Comparison of ENCODE assay signal across 18 cellular contexts in the genomic region with DNA sequence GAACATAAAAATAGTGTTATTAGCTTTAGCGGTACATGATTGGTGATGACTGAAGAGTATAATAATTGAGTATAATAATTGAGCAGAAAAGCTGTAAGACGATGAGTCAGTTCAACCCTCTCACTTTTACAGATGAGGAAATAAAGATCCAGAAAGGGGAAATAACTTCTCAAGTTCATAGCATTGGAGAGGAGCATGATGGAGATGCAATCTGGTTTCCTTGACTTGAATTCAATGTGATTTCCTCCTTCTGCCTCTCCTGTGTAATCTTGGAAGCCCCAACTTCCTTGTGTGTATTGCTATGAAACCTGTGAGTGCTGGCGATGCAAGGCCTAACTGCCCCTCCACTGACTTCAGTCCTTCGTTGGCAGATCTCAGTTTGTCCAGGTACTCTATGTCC.
A peak's percentile ranks its signal among the peaks of the same experiment; 100 is the strongest.
DNase-seq lines count a peak whose midpoint lies in the region; ATAC-seq lines count a peak whose summit lies in the region.
"Had no signal": no experiment of that assay in that cellular context is flagged by ENCODE, and none has a peak within 500 bp of the region (broad histone marks: within the 10 kb centered on the region; RNA-seq: fewer than 3 reads in every experiment).

No MANE protein-coding gene starts in this region.

- DNase-seq in Kasumi-1 (lab: John Stamatoyannopoulos, UW): peak; percentile 60 to 66
- peak; percentile 89 for DNase-seq in NOMO-1 treated with DMSO at 0.1 percent for 48 hours (lab: John Stamatoyannopoulos, UW; ENCODE audit: unreplicated experiment)
- peak; percentile 71 for DNase-seq in SKM-1 treated with dmso at 0.1 percent for 144 hours (lab: John Stamatoyannopoulos, UW; ENCODE audit: unreplicated experiment)
- peak; percentile 68 for DNase-seq in pons (ENCODE audit: low spot score)
- no peak for DNase-seq in effector memory CD4-positive, alpha-beta T cell
- no peak for DNase-seq in occipital lobe (lab: John Stamatoyannopoulos, UW)
- DNase-seq: CD8-positive, alpha-beta T cell; DND-41; Karpas-422; NCI-H1105; NCI-H146; NCI-H2029; NCI-H226; NCI-H510A treated with DMSO at 0.1 percent for 48 hours; NCI-H748 treated with DMSO at 0.1 percent for 48 hours; SHP77 treated with DMSO at 0.1 percent for 48 hours had no signal

- no peaks in the 10 kb centered on the region for H3K9me3 ChIP-seq in effector memory CD4-positive, alpha-beta T cell (ENCODE audit: control insufficient read depth, low read length)

- no peak overlapping the region for H3K4me3 ChIP-seq in effector memory CD4-positive, alpha-beta T cell (ENCODE audit: insufficient read depth, low read depth, low read length, poor library complexity, severe bottlenecking)

- H3K4me1 ChIP-seq in effector memory CD4-positive, alpha-beta T cell (ENCODE audit: control insufficient read depth, insufficient read depth, low read length, poor library complexity, severe bottlenecking): no peaks in the 10 kb centered on the region

- peaks cover 3% of the 10 kb centered on the region for H3K27me3 ChIP-seq in effector memory CD4-positive, alpha-beta T cell (replicated peaks; ENCODE audit: control insufficient read depth, insufficient read depth, low read length, poor library complexity, severe bottlenecking)

- ATAC-seq in HG02885 (IDR thresholded peaks at IDR 0.05; ENCODE audit: poor library complexity, unreplicated experiment) (no peak), GM19467 (IDR thresholded peaks at IDR 0.05; ENCODE audit: unreplicated experiment) (no peak)
- ATAC-seq: CD8-positive, alpha-beta T cell had no signal

- H3K27ac ChIP-seq in effector memory CD4-positive, alpha-beta T cell (ENCODE audit: insufficient read depth, low read length, poor library complexity, severe bottlenecking): no peak overlapping the region

- H3K36me3 ChIP-seq in effector memory CD4-positive, alpha-beta T cell (ENCODE audit: control insufficient read depth, insufficient read depth, low read length): no peaks in the 10 kb centered on the region

Comparison
In these comparisons a context has a peak if more than half of its experiments do, and no peak if none do; other contexts are left out.
1. DNase-seq: peak in Kasumi-1 (2 of 2), NOMO-1 treated with DMSO at 0.1 percent for 48 hours (single experiment), SKM-1 treated with dmso at 0.1 percent for 144 hours (single experiment) and pons (single experiment); none in effector memory CD4-positive, alpha-beta T cell (0 of 3) and occipital lobe (single experiment).